ENCODE assay signal across 8 cellular contexts in genomic region chr17:40219073-40219860, GRCh38. TPM values are rescaled to one million over a fixed set of nuclear protein-coding genes. Genes with fewer than 3 reads are reported as not detected.
DNase-seq lines count a peak whose midpoint lies in the region; ATAC-seq and TF ChIP-seq lines count a peak whose summit lies in the region.

WIPF2 (plus strand) TSS chr17:40219304; CDS start chr17:40256460, 37,156 bp downstream.

- WGBS in heart right ventricle, 2 donors: 1% methylated on average over 57 to 59 of the region's 60 CpGs

- H3K9me3 ChIP-seq in adipocyte (ENCODE audit: control insufficient read depth, low read length) (no peaks in the 10 kb centered on the region), heart right ventricle (no peaks in the 10 kb centered on the region), upper lobe of right lung (no peaks in the 10 kb centered on the region)

- DNase-seq in GM12865 (ENCODE audit: low read depth) (peak; percentile 98), NCI-H1436 (lab: John Stamatoyannopoulos, UW) (peak; percentile 100), T follicular helper cell (ENCODE audit: low read depth) (peak; percentile 94), adipocyte (ENCODE audit: low read depth) (peak; percentile 99), heart right ventricle (peak; percentile 97 to 98), posterior cingulate gyrus (peak; percentile 93 to 99 (median 96)), upper lobe of right lung (peak; percentile 98)

- peaks cover under 1% of the 10 kb centered on the region for H3K4me1 ChIP-seq in adipocyte (ENCODE audit: control insufficient read depth, insufficient read depth, low read length)
- H3K4me1 ChIP-seq in heart right ventricle: peaks cover 0 to 24% (median 14%) of the 10 kb centered on the region in 9 donors
- peaks cover under 1% of the 10 kb centered on the region for H3K4me1 ChIP-seq in upper lobe of right lung

- intact Hi-C loops in heart right ventricle (cut with DNase I): loop anchor here in 6 of 10 donors (5.0 kb wide), 1 partner anchor 68 kb away; the partner anchor contains the start of gene CDC6 (in 6 of the 6)
- intact Hi-C loops in posterior cingulate gyrus (cut with DNase I): loop anchor here (5.0 kb wide), 1 partner anchor 68 kb away; the partner anchor contains the start of gene CDC6
- intact Hi-C loops in upper lobe of right lung (cut with DNase I): no loop called here

- peak; percentile 48 for TF ChIP-seq CTCF in GM12865 (IDR thresholded peaks at IDR 0.05; ENCODE audit: insufficient read depth, low read depth, low read length, missing control alignments)
- peak; percentile 69 to 94 (median 76) for TF ChIP-seq CTCF in heart right ventricle (IDR thresholded peaks at IDR 0.05)
- peak; percentile 68 for TF ChIP-seq CTCF in upper lobe of right lung (IDR thresholded peaks at IDR 0.05)

- ATAC-seq in HG02759 (IDR thresholded peaks at IDR 0.05; ENCODE audit: unreplicated experiment) (peak; percentile 92), heart right ventricle (peak; percentile 98 to 99 (median 99)), upper lobe of right lung (peak; percentile 99)

- H3K36me3 ChIP-seq in adipocyte (ENCODE audit: control insufficient read depth, insufficient read depth, low read length, severe bottlenecking): no peaks in the 10 kb centered on the region
- H3K36me3 ChIP-seq in heart right ventricle: peaks cover 0 to 4% (median 0%) of the 10 kb centered on the region in 9 donors
- no peaks in the 10 kb centered on the region for H3K36me3 ChIP-seq in upper lobe of right lung

- peak within 1 kb of the TSS; percentile 98 for H3K4me3 ChIP-seq in GM12865 (ENCODE audit: low read depth, low read length)
- H3K4me3 ChIP-seq in adipocyte (ENCODE audit: low read length): peak within 1 kb of the TSS; percentile 91
- H3K4me3 ChIP-seq in heart right ventricle: peak within 1 kb of the TSS; percentile 38 to 77 (median 65)
- peak within 1 kb of the TSS; percentile 70 for H3K4me3 ChIP-seq in upper lobe of right lung

- H3K27me3 ChIP-seq in adipocyte (replicated peaks; ENCODE audit: control insufficient read depth, insufficient read depth, low read length) (no peaks in the 10 kb centered on the region), heart right ventricle (no peaks in the 10 kb centered on the region), upper lobe of right lung (no peaks in the 10 kb centered on the region)

- H3K27ac ChIP-seq in heart right ventricle (peak within 1 kb of the TSS; percentile 51 to 96 (median 90)), upper lobe of right lung (peak within 1 kb of the TSS; percentile 90)

- peak within 1 kb of the TSS; percentile 84 for H3K9ac ChIP-seq in adipocyte (ENCODE audit: low read length)

RNA-seq across cellular contexts. Expression of gene WIPF2, which starts in this region (rescaled TPM):
- total RNA-seq in heart right ventricle: 10 to 100 TPM in 8 of 10 donors, 1 to 10 TPM in 2; 8.1 to 16.0 (median 12.8) TPM
- 1 to 10 TPM; 5.1 to 8.4 TPM for polyA plus RNA-seq in heart right ventricle
- 38.3 TPM for total RNA-seq in upper lobe of right lung

Comparison
In these comparisons a context has a peak if more than half of its experiments do, and no peak if none do; other contexts are left out.
1. Peak in every context shown above with its lines: DNase-seq, ATAC-seq, H3K4me3 ChIP-seq and H3K27ac ChIP-seq.